In the genomic region with DNA sequence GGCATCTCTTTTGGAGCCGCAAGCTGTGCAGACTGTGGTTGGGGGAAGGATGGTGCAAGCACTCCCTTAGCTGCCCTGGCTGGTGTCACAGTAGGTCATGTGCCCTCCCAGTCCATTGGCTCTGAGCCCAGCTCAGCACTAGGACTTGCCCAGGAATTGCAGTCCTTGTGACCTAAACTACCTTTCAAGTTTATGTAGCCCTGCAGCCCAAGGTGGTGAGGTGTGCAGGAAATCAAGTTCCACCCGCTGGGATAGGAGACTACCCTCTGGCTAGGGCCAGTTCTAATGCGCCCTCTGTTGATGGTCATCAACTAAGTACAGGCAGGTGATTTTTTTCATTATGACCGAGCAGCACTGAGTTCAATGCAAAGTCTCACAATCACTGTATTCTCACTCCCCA, we compare ENCODE assay signal across 14 cellular contexts.
DNase-seq lines count a peak whose midpoint lies in the region; ATAC-seq, FAIRE-seq and TF ChIP-seq lines count a peak whose summit lies in the region.
"Had no signal": no experiment of that assay in that cellular context is flagged by ENCODE, and none has a peak within 500 bp of the region (broad histone marks: within the 10 kb centered on the region; RNA-seq: fewer than 3 reads in every experiment).

No MANE protein-coding gene starts in this region.

- peaks cover 19% of the 10 kb centered on the region for H3K4me1 ChIP-seq in OCI-LY3 (ENCODE audit: low read length)
- H3K4me1 ChIP-seq in gastroesophageal sphincter = no peaks in the 10 kb centered on the region
- H3K4me1 ChIP-seq in MM.1S (ENCODE audit: low read length) = 0 out of 2 replicates have a peak, but pooled peaks cover 4% of the 10 kb centered on the region
- H3K4me1 ChIP-seq: gastrocnemius medialis had no signal

- TF ChIP-seq CTCF in OCI-LY3 (IDR thresholded peaks at IDR 0.05; ENCODE audit: low read depth, low read length) (peak; percentile 49), gastroesophageal sphincter (IDR thresholded peaks at IDR 0.05) (no peak), MM.1S (IDR thresholded peaks at IDR 0.05; ENCODE audit: low read length) (no peak)

- H2AFZ ChIP-seq in OCI-LY3 (ENCODE audit: low read depth, low read length) (no peak overlapping the region), MM.1S (ENCODE audit: low read length) (no peak overlapping the region)

- TF ChIP-seq POLR2A in gastroesophageal sphincter (IDR thresholded peaks at IDR 0.05) = no peak

- no peaks in the 10 kb centered on the region; the same call in 1 of the 2 replicates for H3F3A ChIP-seq in MM.1S (ENCODE audit: insufficient read depth, low read length)

- H3K79me2 ChIP-seq in OCI-LY3 (ENCODE audit: low read length) (no peaks in the 10 kb centered on the region), MM.1S (ENCODE audit: low read length) (no peaks in the 10 kb centered on the region)

- no peak for TF ChIP-seq EP300 in gastroesophageal sphincter (IDR thresholded peaks at IDR 0.05)

- 83% methylated on average over 1 of the region's 4 CpGs; no CpG with 5 or more reads in 1 of the 2 donors for WGBS in gastroesophageal sphincter (ENCODE audit: low coverage in 1 of 2), 2 donors

- H3K4me2 ChIP-seq in OCI-LY3 (ENCODE audit: low read length) (peak overlapping the region; percentile 34), MM.1S (ENCODE audit: low read depth, low read length) (no peak overlapping the region)

- H3K9me2 ChIP-seq in MM.1S (replicated peaks; ENCODE audit: insufficient read depth, low read length) = no peaks in the 10 kb centered on the region

- H3K4me3 ChIP-seq in OCI-LY3 (ENCODE audit: low read length) = no peak overlapping the region
- H3K4me3 ChIP-seq in gastroesophageal sphincter = no peak overlapping the region
- H3K4me3 ChIP-seq in MM.1S (ENCODE audit: low read length) = no peak overlapping the region
- H3K4me3 ChIP-seq: gastrocnemius medialis had no signal

- H4K20me1 ChIP-seq in OCI-LY3 (ENCODE audit: insufficient read depth, low read length) (no peaks in the 10 kb centered on the region), MM.1S (ENCODE audit: insufficient read depth, low read length) (no peaks in the 10 kb centered on the region)

- H3K27ac ChIP-seq in OCI-LY3 (ENCODE audit: low read length) (no peak overlapping the region), gastroesophageal sphincter (no peak overlapping the region), MM.1S (ENCODE audit: low read length) (no peak overlapping the region)
- H3K27ac ChIP-seq: gastrocnemius medialis had no signal

- H3K36me3 ChIP-seq in OCI-LY3 (replicated peaks; ENCODE audit: low read depth, low read length) (no peaks in the 10 kb centered on the region), gastroesophageal sphincter (no peaks in the 10 kb centered on the region), MM.1S (replicated peaks; ENCODE audit: insufficient read depth, low read length) (no peaks in the 10 kb centered on the region)
- H3K36me3 ChIP-seq: gastrocnemius medialis had no signal

- peak; percentile 41 for ATAC-seq in gastroesophageal sphincter
- ATAC-seq in HG03175 (IDR thresholded peaks at IDR 0.05; ENCODE audit: unreplicated experiment) = no peak
- ATAC-seq: gastrocnemius medialis had no signal

- H3K27me3 ChIP-seq in OCI-LY3 (ENCODE audit: low read depth, low read length) = no peaks in the 10 kb centered on the region
- H3K27me3 ChIP-seq in gastroesophageal sphincter = no peaks in the 10 kb centered on the region
- H3K27me3 ChIP-seq in MM.1S (replicated peaks; ENCODE audit: insufficient read depth, low read length) = no peaks in the 10 kb centered on the region
- H3K27me3 ChIP-seq: gastrocnemius medialis had no signal

- H3K9me3 ChIP-seq in OCI-LY3 (ENCODE audit: insufficient read depth, low read length) (no peaks in the 10 kb centered on the region), gastroesophageal sphincter (no peaks in the 10 kb centered on the region), MM.1S (replicated peaks; ENCODE audit: insufficient read depth, low read length) (no peaks in the 10 kb centered on the region)
- H3K9me3 ChIP-seq: gastrocnemius medialis had no signal

- H3K9ac ChIP-seq in OCI-LY3 (ENCODE audit: low read length) (no peak overlapping the region), MM.1S (ENCODE audit: low read length) (no peak overlapping the region)

- FAIRE-seq in urothelium cell line (lab: Jason Lieb, UNC) = no peak

- DNase-seq in SKM-1 treated with dmso at 0.1 percent for 144 hours (lab: John Stamatoyannopoulos, UW; ENCODE audit: unreplicated experiment) (peak; percentile 8), SKM-1 (lab: John Stamatoyannopoulos, UW; ENCODE audit: unreplicated experiment) (no peak), urothelium cell line (ENCODE audit: low spot score) (peak; percentile 0), NAMALWA (ENCODE audit: low spot score) (no peak), MM.1S (no peak)
- DNase-seq: activated CD4-positive, CD25-positive, alpha-beta regulatory T cell; gastrocnemius medialis; NCI-H1694; NCI-H526; stimulated activated CD4-positive, alpha-beta T cell treated with anti-CD3 and anti-CD28 coated beads, Interleukin-15, amount 100 ng/mL, for 24 hours; substantia nigra had no signal

Comparison
In these comparisons a context has a peak if more than half of its experiments do, and no peak if none do; other contexts are left out.
1. DNase-seq: peak in SKM-1 treated with dmso at 0.1 percent for 144 hours (single experiment) and urothelium cell line (single experiment); none in SKM-1 (single experiment), NAMALWA (single experiment) and MM.1S (single experiment).